8 cellular contexts compared by ENCODE assay signal in genomic region chr10:100620087-100620835, GRCh38.
"Had no signal": no experiment of that assay in that cellular context is flagged by ENCODE, and none has a peak within 500 bp of the region (broad histone marks: within the 10 kb centered on the region; RNA-seq: fewer than 3 reads in every experiment).

No MANE protein-coding gene starts in this region.

- H3K9me3 Mint-ChIP-seq: HFFc6 had no signal

- H3K4me1 ChIP-seq: HAP-1 had no signal

- ATAC-seq: HCT116, K562 had no signal

- H3K27ac ChIP-seq: GM23248 had no signal

- H3K4me3 ChIP-seq: GM23248, HAP-1, K562 had no signal

- H3K4me3 Mint-ChIP-seq: HFFc6 had no signal

- DNase-seq: GM23248, GOT3, H7, HFFc6, IMR-90 had no signal

- H3K27ac Mint-ChIP-seq: HFFc6 had no signal

- H3K9me3 ChIP-seq: HAP-1 had no signal

- H3K36me3 ChIP-seq: HAP-1 had no signal
